In the genomic region with DNA sequence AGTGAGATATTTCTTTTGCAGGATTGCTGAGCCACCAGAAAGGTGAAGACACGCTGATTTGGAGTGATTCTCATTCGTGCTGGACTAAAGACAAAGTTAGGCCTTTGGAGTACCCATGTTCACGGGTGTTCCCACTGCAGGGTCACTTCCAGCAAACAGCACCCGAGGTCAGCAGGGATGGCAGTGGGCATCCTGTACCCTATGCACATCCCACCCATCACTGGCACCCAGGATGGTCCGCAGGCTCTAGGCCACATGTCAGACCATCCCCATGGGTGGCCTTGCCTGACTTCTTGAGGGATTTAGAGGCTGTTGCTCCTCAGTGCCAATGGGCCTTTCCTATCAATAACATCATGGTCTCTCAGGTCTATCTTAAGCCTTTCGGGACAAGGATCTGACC, we compare ENCODE assay signal across 21 cellular contexts.
"Had no signal": no experiment of that assay in that cellular context is flagged by ENCODE, and none has a peak within 500 bp of the region (broad histone marks: within the 10 kb centered on the region; RNA-seq: fewer than 3 reads in every experiment).

No MANE protein-coding gene starts in this region.

- H3K36me3 Mint-ChIP-seq: mesothelial cell of epicardium had no signal

- H3K36me3 ChIP-seq: esophagus squamous epithelium, gastrocnemius medialis, heart right ventricle, left lung, lower lobe of right lung had no signal

- H3K27ac Mint-ChIP-seq: mesothelial cell of epicardium had no signal

- H3K9me3 ChIP-seq: esophagus squamous epithelium, gastrocnemius medialis, heart right ventricle, left lung, lower lobe of right lung, mucosa of descending colon had no signal

- H3K27ac ChIP-seq: coronary artery, dorsolateral prefrontal cortex, esophagus squamous epithelium, gastrocnemius medialis, heart right ventricle, left lung, lower lobe of right lung had no signal

- H3K27me3 ChIP-seq: dorsolateral prefrontal cortex, esophagus squamous epithelium, gastrocnemius medialis, heart right ventricle, left lung had no signal

- H3K9me3 Mint-ChIP-seq: mesothelial cell of epicardium had no signal

- DNase-seq: dermis blood vessel endothelial cell; dorsolateral prefrontal cortex; effector CD4-positive, alpha-beta T cell; effector memory CD4-positive, alpha-beta T cell; esophagus squamous epithelium; gastrocnemius medialis; glutamatergic neuron; head of caudate nucleus; heart right ventricle; hippocampal formation; left cardiac atrium; left lung; left ventricle myocardium superior; lower lobe of right lung; mesenchymal stem cell; mucosa of descending colon had no signal

- H3K4me3 ChIP-seq: coronary artery, dorsolateral prefrontal cortex, esophagus squamous epithelium, gastrocnemius medialis, heart right ventricle, left lung, lower lobe of right lung, mucosa of descending colon had no signal

- FAIRE-seq: colon, endothelial cell of umbilical vein, islet of Langerhans had no signal

- ATAC-seq: gastrocnemius medialis, heart right ventricle, left cardiac atrium, left lung, left ventricle myocardium superior, lower lobe of right lung, mucosa of descending colon had no signal

- H3K4me3 Mint-ChIP-seq: mesothelial cell of epicardium had no signal

- H3K4me1 ChIP-seq: gastrocnemius medialis, heart right ventricle, left lung, lower lobe of right lung had no signal
